In the genomic region with DNA sequence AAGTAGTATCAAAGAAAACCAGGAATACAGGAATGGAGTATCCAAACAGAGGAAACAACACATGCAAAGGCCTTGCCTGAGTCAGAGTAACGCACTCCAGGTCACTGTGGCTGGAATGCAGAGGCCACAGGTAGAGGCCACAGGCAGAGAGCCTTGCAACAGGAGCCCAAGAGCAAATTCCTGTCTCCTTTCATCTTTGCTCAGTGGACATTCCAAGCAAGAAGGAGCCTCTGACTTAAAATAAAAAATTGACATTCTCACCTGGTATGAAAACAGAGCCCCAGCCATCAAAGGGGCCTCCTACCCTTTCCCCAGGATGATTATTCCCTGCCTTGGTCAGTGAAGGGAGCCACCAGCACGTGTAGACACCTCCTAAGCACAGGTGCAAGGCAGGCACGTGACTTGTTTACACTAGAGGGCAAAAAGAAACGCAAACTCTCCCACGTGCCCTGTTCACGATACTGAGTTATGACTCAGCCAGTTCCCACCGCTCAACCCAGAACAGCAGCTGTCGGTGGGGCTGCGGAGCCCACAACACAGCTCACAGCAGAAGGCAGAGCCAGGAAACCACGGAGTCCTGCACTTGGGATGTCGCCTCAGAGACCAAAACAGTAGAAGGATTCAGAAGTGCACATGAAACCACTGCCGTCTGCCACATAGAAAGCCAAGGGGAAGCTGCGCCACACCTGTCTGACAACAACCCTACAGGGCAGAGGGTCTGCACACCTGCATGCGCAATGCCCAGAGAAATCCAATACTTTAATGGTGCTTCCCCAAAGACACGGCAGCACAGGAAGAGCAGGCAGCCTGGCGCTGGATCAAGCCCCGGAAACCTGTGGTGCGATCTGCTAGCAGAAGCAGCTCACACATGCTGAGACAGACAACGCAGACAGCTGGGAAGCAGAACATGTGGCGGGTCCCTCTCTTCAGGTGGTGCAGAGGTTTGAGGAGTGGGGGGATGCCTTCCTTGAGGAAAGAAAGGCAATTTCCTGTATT, we compare ENCODE assay signal across 8 cellular contexts. TPM values are rescaled to one million over a fixed set of nuclear protein-coding genes. Genes with fewer than 3 reads are reported as not detected.
DNase-seq lines count a peak whose midpoint lies in the region; ATAC-seq and TF ChIP-seq lines count a peak whose summit lies in the region.

No MANE protein-coding gene starts in this region.

- no peak overlapping the region for H3K27ac ChIP-seq in CD4-positive, alpha-beta T cell (ENCODE audit: low read depth, low read length)
- H3K27ac ChIP-seq in OCI-LY1 (ENCODE audit: low read depth, low read length, poor library complexity, severe bottlenecking): no peak overlapping the region

- H3K4me1 ChIP-seq in OCI-LY1 (ENCODE audit: insufficient read depth, low read length, severe bottlenecking): peaks cover 8% of the 10 kb centered on the region

- peak; percentile 88 for ATAC-seq in CD4-positive, alpha-beta T cell (ENCODE audit: poor library complexity)
- peak; percentile 97 for ATAC-seq in GM19455 (IDR thresholded peaks at IDR 0.05; ENCODE audit: unreplicated experiment)
- ATAC-seq in HG03558 (IDR thresholded peaks at IDR 0.05; ENCODE audit: extremely low read depth, unreplicated experiment): peak; percentile 86

- peaks cover 13% of the 10 kb centered on the region for H3K4me1 Mint-ChIP-seq in CD4-positive, alpha-beta T cell (ENCODE audit: low read depth)

- no peaks in the 10 kb centered on the region for H3K36me3 Mint-ChIP-seq in CD4-positive, alpha-beta T cell (ENCODE audit: low read depth)

- H2AFZ ChIP-seq in OCI-LY1 (ENCODE audit: low read length): no peak overlapping the region

- no peaks in the 10 kb centered on the region for H3K79me2 ChIP-seq in OCI-LY1 (ENCODE audit: insufficient read depth, low read length)

- H3K27ac Mint-ChIP-seq in CD4-positive, alpha-beta T cell: peak overlapping the region; percentile 79

- H3K4me3 ChIP-seq in OCI-LY1 (ENCODE audit: low read depth, low read length, poor library complexity, severe bottlenecking): peak overlapping the region; percentile 38
- no peak overlapping the region for H3K4me3 ChIP-seq in fibroblast of villous mesenchyme (ENCODE audit: low read depth, low read length)

- no peaks in the 10 kb centered on the region for H3K9me2 ChIP-seq in OCI-LY1 (ENCODE audit: low read depth, low read length)

- H3K36me3 ChIP-seq in OCI-LY1 (ENCODE audit: insufficient read depth, low read length): no peaks in the 10 kb centered on the region

- peaks cover 6% of the 10 kb centered on the region for H3K27me3 Mint-ChIP-seq in CD4-positive, alpha-beta T cell

- no peaks in the 10 kb centered on the region for H4K20me1 ChIP-seq in OCI-LY1 (ENCODE audit: insufficient read depth, low read length)

- DNase-seq in CD4-positive, alpha-beta T cell: peak; percentile 15 to 67 (median 44)
- DNase-seq in activated T-helper 1 cell treated with anti-CD3 and anti-CD28 coated beads, Interleukin-2, amount 50 U/mL, for 16 hours (ENCODE audit: low read depth in 1 of 2, low spot score in 1 of 2): peak; percentile 12 to 18
- DNase-seq in fibroblast of villous mesenchyme (ENCODE audit: low read depth) (peak; percentile 99), renal cortical epithelial cell (ENCODE audit: low read depth) (peak; percentile 95), inferior parietal cortex (ENCODE audit: extremely low spot score) (no peak)

- no peaks in the 10 kb centered on the region for H3F3A ChIP-seq in OCI-LY1 (ENCODE audit: insufficient read depth, low read length)

- H3K9me3 Mint-ChIP-seq in CD4-positive, alpha-beta T cell: no peaks in the 10 kb centered on the region

- intact Hi-C loops in CD4-positive, alpha-beta T cell (cut with DNase I, micrococcal nuclease): no loop called here

- H3K4me3 Mint-ChIP-seq in CD4-positive, alpha-beta T cell: peak overlapping the region; percentile 86

- no peak overlapping the region for H3K9ac ChIP-seq in OCI-LY1 (ENCODE audit: low read length)

- peak overlapping the region; percentile 59 for H3K4me2 ChIP-seq in OCI-LY1 (ENCODE audit: low read length)

- H3K27me3 ChIP-seq in CD4-positive, alpha-beta T cell (ENCODE audit: control insufficient read depth, insufficient read depth, low read length): no peaks in the 10 kb centered on the region
- H3K27me3 ChIP-seq in OCI-LY1 (ENCODE audit: insufficient read depth, low read length): no peaks in the 10 kb centered on the region

- no peaks in the 10 kb centered on the region for H3K9me3 ChIP-seq in CD4-positive, alpha-beta T cell (ENCODE audit: control insufficient read depth, low read length)
- no peaks in the 10 kb centered on the region for H3K9me3 ChIP-seq in OCI-LY1 (ENCODE audit: low read length)

- POLR2A ChIA-PET in CD4-positive, alpha-beta T cell (lab: Charles Lee): interaction anchor here (0.8 to 1.6 kb wide), 3 partner anchors 11 to 52 kb away, joined by 3 to 4 read pairs (median 3); a partner anchor contains a TSS

- TF ChIP-seq CTCF in CD4-positive, alpha-beta T cell (IDR thresholded peaks at IDR 0.05): no peak
- TF ChIP-seq CTCF in OCI-LY1 (IDR thresholded peaks at IDR 0.05; ENCODE audit: low read length): no peak
- no peak for TF ChIP-seq CTCF in fibroblast of villous mesenchyme (IDR thresholded peaks at IDR 0.05; ENCODE audit: insufficient read depth, low read depth, low read length)

- CTCF ChIA-PET in CD4-positive, alpha-beta T cell (lab: Charles Lee): interaction anchor here (0.8 kb wide), 1 partner anchor 66 kb away, joined by 4 read pairs; no protein-coding TSS in a partner anchor

RNA-seq across cellular contexts. Expression of a gene that starts 52.1 kb away (rescaled TPM):
- total RNA-seq in CD4-positive, alpha-beta T cell: under 1 TPM; 0.47 to 0.85 TPM
- total RNA-seq in fibroblast of villous mesenchyme: 229 and 231 TPM in 2 replicates
- total RNA-seq in renal cortical epithelial cell: 142 and 304 TPM in 2 replicates

Comparison
In these comparisons a context has a peak if more than half of its experiments do, and no peak if none do; other contexts are left out.
1. RNA of a gene that starts 52.1 kb away (total RNA-seq): 142 to 304 TPM in renal cortical epithelial cell and 229 to 231 TPM in fibroblast of villous mesenchyme; 0.47 to 0.85 TPM in CD4-positive, alpha-beta T cell; every median in the first group is over 10 times any median in the second.
2. Peak in every context shown above with its lines, with median percentiles within 50 percentile points of each other: ATAC-seq.